In genomic region chr6:148203970-148204369, GRCh38 we compare ENCODE assay signal across 8 cellular contexts.
DNase-seq lines count a peak whose midpoint lies in the region; ATAC-seq and TF ChIP-seq lines count a peak whose summit lies in the region.

No MANE protein-coding gene starts in this region.

- no peak overlapping the region for H3K4me3 ChIP-seq in AG10803 (ENCODE audit: low read length)
- no peak overlapping the region for H3K4me3 ChIP-seq in cardiac fibroblast (replicated peaks in 1 of 2; ENCODE audit: low read depth in 2 of 2, low read length in 2 of 2)
- H3K4me3 ChIP-seq in gastrocnemius medialis, result no peak overlapping the region
- no peak overlapping the region for H3K4me3 ChIP-seq in testis

- H3K36me3 ChIP-seq in gastrocnemius medialis, result no peaks in the 10 kb centered on the region
- H3K36me3 ChIP-seq in testis (ENCODE audit: low read depth, missing control alignments), result no peaks in the 10 kb centered on the region

- TF ChIP-seq CTCF in AG10803 (conservative IDR thresholded peaks at IDR 0.05; ENCODE audit: low read length) (no peak), cardiac fibroblast (IDR thresholded peaks at IDR 0.05; ENCODE audit: low read depth, low read length) (no peak), gastrocnemius medialis (IDR thresholded peaks at IDR 0.05 in 4 of 5, conservative IDR thresholded peaks at IDR 0.05 in 1 of 5) (no peak), testis (IDR thresholded peaks at IDR 0.05) (no peak)

- H3K4me1 ChIP-seq in gastrocnemius medialis, result peaks cover 0 to 3% of the 10 kb centered on the region in 2 donors
- H3K4me1 ChIP-seq in testis, result no peaks in the 10 kb centered on the region

- H3K27ac ChIP-seq in gastrocnemius medialis (no peak overlapping the region), testis (no peak overlapping the region)

- H3K9me3 ChIP-seq in gastrocnemius medialis (no peaks in the 10 kb centered on the region), testis (no peaks in the 10 kb centered on the region)

- H3K27me3 ChIP-seq in gastrocnemius medialis, result no peaks in the 10 kb centered on the region
- no peaks in the 10 kb centered on the region for H3K27me3 ChIP-seq in testis

- TF ChIP-seq POLR2A in gastrocnemius medialis (IDR thresholded peaks at IDR 0.05) (no peak), testis (IDR thresholded peaks at IDR 0.05) (no peak)

- intact Hi-C loops in gastrocnemius medialis (cut with DNase I; ENCODE audit: low total_unique reads), result no loop called here
- intact Hi-C loops in testis (cut with DNase I; ENCODE audit: low total_unique reads), result no loop called here

- ATAC-seq in GM19372 (IDR thresholded peaks at IDR 0.05; ENCODE audit: low read depth, unreplicated experiment) (peak; percentile 98), HG03439 (IDR thresholded peaks at IDR 0.05; ENCODE audit: unreplicated experiment) (peak; percentile 97), gastrocnemius medialis (no peak)

- in situ Hi-C loops in gastrocnemius medialis (cut with MboI; ENCODE audit: low sequenced_read_pairs in 4 of 4), result no loop called here

- WGBS in testis, 2 donors, result 88 to 89% methylated on average over 9 of the region's 9 CpGs

- DNase-seq in AG10803 (ENCODE audit: low read depth) (peak; percentile 68), T-helper 9 cell (peak; percentile 39), cardiac fibroblast (ENCODE audit: low read depth in 2 of 2) (peak; percentile 61 to 69), gastrocnemius medialis (no peak), testis (no peak)
- peak; percentile 3 for DNase-seq in stimulated activated CD8-positive, alpha-beta memory T cell treated with anti-CD3 and anti-CD28 coated beads, Interleukin-12 subunit alpha, Interleukin-12 subunit beta, amount 100 ng/mL, for 4 hours (ENCODE audit: low read depth)

Comparison
In these comparisons a context has a peak if more than half of its experiments do, and no peak if none do; other contexts are left out.
1. DNase-seq: peak in AG10803 (single experiment), T-helper 9 cell (single experiment), cardiac fibroblast (2 of 2) and stimulated activated CD8-positive, alpha-beta memory T cell treated with anti-CD3 and anti-CD28 coated beads, Interleukin-12 subunit alpha, Interleukin-12 subunit beta, amount 100 ng/mL, for 4 hours (single experiment); none in gastrocnemius medialis (0 of 2) and testis (single experiment).
2. ATAC-seq: peak in GM19372 (single experiment) and HG03439 (single experiment); none in gastrocnemius medialis (0 of 2).